ENCODE assay signal across 8 cellular contexts in genomic region chr3:157606392-157607197, GRCh38.
DNase-seq lines count a peak whose midpoint lies in the region; ATAC-seq and TF ChIP-seq lines count a peak whose summit lies in the region.

No MANE protein-coding gene starts in this region.

- H3K27ac ChIP-seq in colonic mucosa (no peak overlapping the region), lower lobe of right lung (no peak overlapping the region)

- no peaks in the 10 kb centered on the region for H3K9me3 ChIP-seq in colonic mucosa
- no peaks in the 10 kb centered on the region for H3K9me3 ChIP-seq in lower lobe of right lung

- H3K36me3 ChIP-seq in colonic mucosa (no peaks in the 10 kb centered on the region), lower lobe of right lung (no peaks in the 10 kb centered on the region)

- DNase-seq in AG20443 (ENCODE audit: low spot score) (peak; percentile 89), NCI-H2196 (lab: John Stamatoyannopoulos, UW; ENCODE audit: unreplicated experiment) (peak; percentile 75), colonic mucosa (peak; percentile 44), lower lobe of right lung (peak; percentile 56)
- DNase-seq in activated CD4-positive, alpha-beta T cell treated with anti-CD3 and anti-CD28 coated beads for 24 hours (ENCODE audit: low read depth in 2 of 2): peak; percentile 49 to 50
- peak; percentile 9 for DNase-seq in stimulated activated CD8-positive, alpha-beta memory T cell treated with anti-CD3 and anti-CD28 coated beads, Interleukin-12 subunit alpha, Interleukin-12 subunit beta, amount 100 ng/mL, for 4 hours (ENCODE audit: low read depth)

- no peak overlapping the region for H3K4me3 ChIP-seq in colonic mucosa
- H3K4me3 ChIP-seq in lower lobe of right lung: no peak overlapping the region

- H3K27me3 ChIP-seq in colonic mucosa (no peaks in the 10 kb centered on the region), lower lobe of right lung (ENCODE audit: low read depth) (no peaks in the 10 kb centered on the region)

- H3K4me1 ChIP-seq in colonic mucosa: no peaks in the 10 kb centered on the region
- no peaks in the 10 kb centered on the region for H3K4me1 ChIP-seq in lower lobe of right lung

- TF ChIP-seq CTCF in colonic mucosa (IDR thresholded peaks at IDR 0.05): peak; percentile 69
- peak; percentile 84 for TF ChIP-seq CTCF in lower lobe of right lung (IDR thresholded peaks at IDR 0.05)

- ATAC-seq in GM18858 (IDR thresholded peaks at IDR 0.05; ENCODE audit: unreplicated experiment) (peak; percentile 94), HG03045 (IDR thresholded peaks at IDR 0.05; ENCODE audit: unreplicated experiment) (peak; percentile 67), lower lobe of right lung (peak; percentile 76 to 81)

- intact Hi-C loops in colonic mucosa (cut with DNase I): no loop called here
- intact Hi-C loops in lower lobe of right lung (cut with DNase I): no loop called here

- no peak overlapping the region for H3K9ac ChIP-seq in colonic mucosa (ENCODE audit: low read depth in 2 of 2, low read length in 2 of 2)

Comparison
In these comparisons a context has a peak if more than half of its experiments do, and no peak if none do; other contexts are left out.
1. DNase-seq: peak in every context shown above with its lines; median percentile 89 in AG20443; 75 in NCI-H2196; 56 in lower lobe of right lung; 50 in activated CD4-positive, alpha-beta T cell treated with anti-CD3 and anti-CD28 coated beads for 24 hours; 44 in colonic mucosa; 9 in stimulated activated CD8-positive, alpha-beta memory T cell treated with anti-CD3 and anti-CD28 coated beads, Interleukin-12 subunit alpha, Interleukin-12 subunit beta, amount 100 ng/mL, for 4 hours.